In genomic region chr2:217585362-217585761, GRCh38 we compare ENCODE assay signal across 19 cellular contexts.
"Had no signal": no experiment of that assay in that cellular context is flagged by ENCODE, and none has a peak within 500 bp of the region (broad histone marks: within the 10 kb centered on the region; RNA-seq: fewer than 3 reads in every experiment).

No MANE protein-coding gene starts in this region.

- H3K36me3 Mint-ChIP-seq: natural killer cell treated with Interleukin-12 subunit alpha and Interleukin-12 subunit beta and Interleukin-15 and Interleukin-18, amount 100 ng/mL, for 72 hours had no signal

- H3K4me3 Mint-ChIP-seq: memory B cell; mesothelial cell of epicardium; natural killer cell treated with Interleukin-12 subunit alpha and Interleukin-12 subunit beta and Interleukin-15 and Interleukin-18, amount 100 ng/mL, for 72 hours had no signal

- H3K9me3 Mint-ChIP-seq: natural killer cell treated with Interleukin-12 subunit alpha and Interleukin-12 subunit beta and Interleukin-15 and Interleukin-18, amount 100 ng/mL, for 72 hours had no signal

- ATAC-seq: left lobe of liver, lower lobe of right lung, pancreas had no signal

- H3K4me3 ChIP-seq: coronary artery, heart right ventricle, lower lobe of right lung, pancreas, prostate gland, upper lobe of left lung, uterus had no signal

- DNase-seq: effector CD8-positive, alpha-beta T cell; hypothalamus; kidney glomerular epithelial cell; lower lobe of right lung; occipital lobe; pancreas; retina; small intestine; stimulated activated CD4-positive, alpha-beta T cell treated with anti-CD3 and anti-CD28 coated beads, Interleukin-12 subunit alpha, Interleukin-12 subunit beta, amount 100 ng/mL, for 4 hours; stimulated activated naive CD4-positive, alpha-beta T cell treated with Interleukin-2 at 50 U/mL for 16 hours; upper lobe of left lung; uterus had no signal

- H3K9me3 ChIP-seq: heart right ventricle, lower lobe of right lung, pancreas, prostate gland, upper lobe of left lung, uterus had no signal

- H3K27me3 ChIP-seq: heart right ventricle, pancreas, upper lobe of left lung, uterus had no signal

- H3K27ac ChIP-seq: coronary artery, heart right ventricle, lower lobe of right lung, pancreas, prostate gland, upper lobe of left lung, uterus had no signal

- H3K4me1 ChIP-seq: lower lobe of right lung, pancreas, prostate gland, upper lobe of left lung, uterus had no signal

- H3K27ac Mint-ChIP-seq: memory B cell; mesothelial cell of epicardium; natural killer cell treated with Interleukin-12 subunit alpha and Interleukin-12 subunit beta and Interleukin-15 and Interleukin-18, amount 100 ng/mL, for 72 hours had no signal

- H3K27me3 Mint-ChIP-seq: memory B cell had no signal
